Comparison of ENCODE assay signal across 23 cellular contexts in the genomic region with DNA sequence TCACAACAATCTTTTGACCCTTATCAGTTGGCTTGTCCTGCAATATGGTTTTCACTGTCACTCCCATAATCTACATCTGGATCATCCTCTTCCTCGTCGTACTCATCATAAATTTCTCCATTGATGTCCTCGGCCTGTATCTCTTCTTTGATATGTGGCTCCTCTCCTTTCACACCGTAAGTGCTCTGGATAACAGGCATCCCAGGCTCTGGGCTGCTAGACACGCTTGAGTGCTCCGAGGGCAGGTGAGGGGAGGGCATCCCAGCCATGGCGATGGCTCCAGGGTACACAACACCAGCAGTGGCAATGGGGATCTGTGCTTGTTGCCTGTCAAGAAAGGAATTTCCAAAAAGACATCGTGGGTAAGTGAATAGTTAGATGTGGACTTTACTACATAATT.
DNase-seq lines count a peak whose midpoint lies in the region; ATAC-seq and TF ChIP-seq lines count a peak whose summit lies in the region.
"Had no signal": no experiment of that assay in that cellular context is flagged by ENCODE, and none has a peak within 500 bp of the region (broad histone marks: within the 10 kb centered on the region; RNA-seq: fewer than 3 reads in every experiment).

No MANE protein-coding gene starts in this region.

- no peaks in the 10 kb centered on the region for H3K36me3 ChIP-seq in BE2C
- no peaks in the 10 kb centered on the region for H3K36me3 ChIP-seq in mucosa of descending colon (ENCODE audit: low read depth)

- TF ChIP-seq CTCF in BE2C (IDR thresholded peaks at IDR 0.05; ENCODE audit: low read depth, low read length) (no peak), WTC11 (IDR thresholded peaks at IDR 0.05) (no peak), nephron progenitor cell (IDR thresholded peaks at IDR 0.05) (no peak), mucosa of descending colon (IDR thresholded peaks at IDR 0.05) (no peak)

- CTCF ChIA-PET in WTC11 (lab: Charles Lee) = no interaction called here

- H3K4me1 ChIP-seq in BE2C (no peaks in the 10 kb centered on the region), mucosa of descending colon (ENCODE audit: low read depth) (no peaks in the 10 kb centered on the region)

- H3K36me3 Mint-ChIP-seq in WTC11 (0 out of 2 replicates have a peak, but pooled peaks cover 2% of the 10 kb centered on the region), nephron progenitor cell (ENCODE audit: low read depth) (peaks cover 26% of the 10 kb centered on the region)
- H3K36me3 Mint-ChIP-seq: CD4-positive, alpha-beta memory T cell had no signal

- H3K4me3 Mint-ChIP-seq in WTC11 = no peak overlapping the region
- no peak overlapping the region for H3K4me3 Mint-ChIP-seq in nephron progenitor cell
- H3K4me3 Mint-ChIP-seq: CD4-positive, alpha-beta memory T cell had no signal

- peaks cover 3% of the 10 kb centered on the region; the same call in 1 of the 2 replicates for H3K9me3 Mint-ChIP-seq in WTC11
- H3K9me3 Mint-ChIP-seq in nephron progenitor cell = no peaks in the 10 kb centered on the region

- ATAC-seq in WTC11 (no peak; the same call in 1 of the 2 replicates), mucosa of descending colon (no peak), HG02678 (IDR thresholded peaks at IDR 0.05; ENCODE audit: unreplicated experiment) (no peak)
- ATAC-seq: Panc1 had no signal

- H3K4me1 Mint-ChIP-seq in WTC11 (peaks cover 18% of the 10 kb centered on the region), nephron progenitor cell (peaks cover 6% of the 10 kb centered on the region)
- H3K4me1 Mint-ChIP-seq: CD4-positive, alpha-beta memory T cell had no signal

- POLR2A ChIA-PET in WTC11 (lab: Charles Lee) = no interaction called here

- H3K9me3 ChIP-seq in BE2C = no peaks in the 10 kb centered on the region
- H3K9me3 ChIP-seq in mucosa of descending colon = no peaks in the 10 kb centered on the region

- intact Hi-C loops in mucosa of descending colon (cut with DNase I, micrococcal nuclease) = no loop called here

- peak; percentile 52 for DNase-seq in BE2C
- DNase-seq in ELF-1 (ENCODE audit: low read depth, low spot score) = peak; percentile 10
- DNase-seq in WTC11 (ENCODE audit: low spot score) = no peak
- peak; percentile 4 for DNase-seq in nephron progenitor cell
- no peak for DNase-seq in LoVo (ENCODE audit: low spot score)
- no peak for DNase-seq in activated CD8-positive, alpha-beta memory T cell treated with anti-CD3 and anti-CD28 coated beads, Interleukin-2, amount 50 U/mL, for 48 hours
- no peak for DNase-seq in mucosa of descending colon
- DNase-seq: C1 segment of cervical spinal cord; CD4-positive, alpha-beta memory T cell; DMS 273 treated with DMSO at 0.1 percent for 48 hours; DND-41; H7; NCI-H1092; NCI-H1436; NCI-H187; NCI-H2081 treated with DMSO at 0.1 percent for 48 hours; NCI-H446; NCI-H526 treated with DMSO at 0.1 percent for 48 hours; SHP77; T-helper 1 cell had no signal

- no peak overlapping the region for H3K4me3 ChIP-seq in BE2C (ENCODE audit: low read depth, low read length)
- no peak overlapping the region for H3K4me3 ChIP-seq in mucosa of descending colon

- H3K27ac Mint-ChIP-seq in WTC11 = 0 out of 2 replicates have a peak overlapping the region, but pooled peaks have one; percentile 3
- no peak overlapping the region for H3K27ac Mint-ChIP-seq in nephron progenitor cell
- H3K27ac Mint-ChIP-seq: CD4-positive, alpha-beta memory T cell; IgD-negative memory B cell had no signal

- H3K27me3 Mint-ChIP-seq in WTC11 (ENCODE audit: low read depth) = no peaks in the 10 kb centered on the region
- peaks cover 3% of the 10 kb centered on the region for H3K27me3 Mint-ChIP-seq in nephron progenitor cell (ENCODE audit: low read depth, poor library complexity)
- H3K27me3 Mint-ChIP-seq: CD4-positive, alpha-beta memory T cell; IgD-negative memory B cell had no signal

- no peaks in the 10 kb centered on the region; the same call in 1 of the 2 replicates for H3K27me3 ChIP-seq in BE2C

TF ChIP-seq in WTC11, 78 proteins besides CTCF, POLR2A, EP300 and RAD21:
- TF ChIP-seq CREB1 (CRISPR knock-in tag; IDR thresholded peaks at IDR 0.05) (no peak), NFATC4 (CRISPR knock-in tag; IDR thresholded peaks at IDR 0.05) (no peak), ZNF396 (CRISPR knock-in tag; IDR thresholded peaks at IDR 0.05; ENCODE audit: borderline replicate concordance) (no peak), ATF1 (CRISPR knock-in tag; IDR thresholded peaks at IDR 0.05) (no peak), SOX15 (CRISPR knock-in tag; IDR thresholded peaks at IDR 0.05) (no peak), TP53 (CRISPR knock-in tag; IDR thresholded peaks at IDR 0.05) (no peak), MYBL2 (CRISPR knock-in tag; IDR thresholded peaks at IDR 0.05) (no peak), ZNF317 (CRISPR knock-in tag; IDR thresholded peaks at IDR 0.05; ENCODE audit: borderline replicate concordance, low read depth) (no peak), NFYB (CRISPR knock-in tag; conservative IDR thresholded peaks at IDR 0.05; ENCODE audit: low read depth) (no peak), NFE2L1 (CRISPR knock-in tag; IDR thresholded peaks at IDR 0.05) (no peak), ESRRA (CRISPR knock-in tag; IDR thresholded peaks at IDR 0.05; ENCODE audit: borderline replicate concordance) (no peak), ZBTB21 (CRISPR knock-in tag; IDR thresholded peaks at IDR 0.05; ENCODE audit: borderline replicate concordance) (no peak), GABPB1 (CRISPR knock-in tag; IDR thresholded peaks at IDR 0.05) (no peak), CREM (CRISPR knock-in tag; IDR thresholded peaks at IDR 0.05) (no peak)
- TF ChIP-seq, protein P1, sequence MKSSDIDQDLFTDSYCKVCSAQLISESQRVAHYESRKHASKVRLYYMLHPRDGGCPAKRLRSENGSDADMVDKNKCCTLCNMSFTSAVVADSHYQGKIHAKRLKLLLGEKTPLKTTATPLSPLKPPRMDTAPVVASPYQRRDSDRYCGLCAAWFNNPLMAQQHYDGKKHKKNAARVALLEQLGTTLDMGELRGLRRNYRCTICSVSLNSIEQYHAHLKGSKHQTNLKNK (CRISPR knock-in tag; IDR thresholded peaks at IDR 0.05) = no peak
- TF ChIP-seq, protein P2, sequence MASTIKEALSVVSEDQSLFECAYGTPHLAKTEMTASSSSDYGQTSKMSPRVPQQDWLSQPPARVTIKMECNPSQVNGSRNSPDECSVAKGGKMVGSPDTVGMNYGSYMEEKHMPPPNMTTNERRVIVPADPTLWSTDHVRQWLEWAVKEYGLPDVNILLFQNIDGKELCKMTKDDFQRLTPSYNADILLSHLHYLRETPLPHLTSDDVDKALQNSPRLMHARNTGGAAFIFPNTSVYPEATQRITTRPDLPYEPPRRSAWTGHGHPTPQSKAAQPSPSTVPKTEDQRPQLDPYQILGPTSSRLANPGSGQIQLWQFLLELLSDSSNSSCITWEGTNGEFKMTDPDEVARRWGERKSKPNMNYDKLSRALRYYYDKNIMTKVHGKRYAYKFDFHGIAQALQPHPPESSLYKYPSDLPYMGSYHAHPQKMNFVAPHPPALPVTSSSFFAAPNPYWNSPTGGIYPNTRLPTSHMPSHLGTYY (CRISPR knock-in tag; IDR thresholded peaks at IDR 0.05) = no peak
- TF ChIP-seq, protein P3, sequence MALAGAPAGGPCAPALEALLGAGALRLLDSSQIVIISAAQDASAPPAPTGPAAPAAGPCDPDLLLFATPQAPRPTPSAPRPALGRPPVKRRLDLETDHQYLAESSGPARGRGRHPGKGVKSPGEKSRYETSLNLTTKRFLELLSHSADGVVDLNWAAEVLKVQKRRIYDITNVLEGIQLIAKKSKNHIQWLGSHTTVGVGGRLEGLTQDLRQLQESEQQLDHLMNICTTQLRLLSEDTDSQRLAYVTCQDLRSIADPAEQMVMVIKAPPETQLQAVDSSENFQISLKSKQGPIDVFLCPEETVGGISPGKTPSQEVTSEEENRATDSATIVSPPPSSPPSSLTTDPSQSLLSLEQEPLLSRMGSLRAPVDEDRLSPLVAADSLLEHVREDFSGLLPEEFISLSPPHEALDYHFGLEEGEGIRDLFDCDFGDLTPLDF (CRISPR knock-in tag; IDR thresholded peaks at IDR 0.05) = no peak
- TF ChIP-seq, protein P4, sequence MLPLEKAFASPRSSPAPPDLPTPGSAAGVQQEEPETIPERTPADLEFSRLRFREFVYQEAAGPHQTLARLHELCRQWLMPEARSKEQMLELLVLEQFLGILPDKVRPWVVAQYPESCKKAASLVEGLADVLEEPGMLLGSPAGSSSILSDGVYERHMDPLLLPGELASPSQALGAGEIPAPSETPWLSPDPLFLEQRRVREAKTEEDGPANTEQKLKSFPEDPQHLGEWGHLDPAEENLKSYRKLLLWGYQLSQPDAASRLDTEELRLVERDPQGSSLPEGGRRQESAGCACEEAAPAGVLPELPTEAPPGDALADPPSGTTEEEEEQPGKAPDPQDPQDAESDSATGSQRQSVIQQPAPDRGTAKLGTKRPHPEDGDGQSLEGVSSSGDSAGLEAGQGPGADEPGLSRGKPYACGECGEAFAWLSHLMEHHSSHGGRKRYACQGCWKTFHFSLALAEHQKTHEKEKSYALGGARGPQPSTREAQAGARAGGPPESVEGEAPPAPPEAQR (CRISPR knock-in tag; IDR thresholded peaks at IDR 0.05) = no peak
- TF ChIP-seq, protein P5, sequence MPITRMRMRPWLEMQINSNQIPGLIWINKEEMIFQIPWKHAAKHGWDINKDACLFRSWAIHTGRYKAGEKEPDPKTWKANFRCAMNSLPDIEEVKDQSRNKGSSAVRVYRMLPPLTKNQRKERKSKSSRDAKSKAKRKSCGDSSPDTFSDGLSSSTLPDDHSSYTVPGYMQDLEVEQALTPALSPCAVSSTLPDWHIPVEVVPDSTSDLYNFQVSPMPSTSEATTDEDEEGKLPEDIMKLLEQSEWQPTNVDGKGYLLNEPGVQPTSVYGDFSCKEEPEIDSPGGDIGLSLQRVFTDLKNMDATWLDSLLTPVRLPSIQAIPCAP (CRISPR knock-in tag; IDR thresholded peaks at IDR 0.05) = no peak

Comparison
In these comparisons a context has a peak if more than half of its experiments do, and no peak if none do; other contexts are left out.
1. DNase-seq: peak in BE2C (single experiment), ELF-1 (single experiment) and nephron progenitor cell (single experiment); none in WTC11 (single experiment), LoVo (single experiment), activated CD8-positive, alpha-beta memory T cell treated with anti-CD3 and anti-CD28 coated beads, Interleukin-2, amount 50 U/mL, for 48 hours (single experiment) and mucosa of descending colon (0 of 3).